Comparison of ENCODE assay signal across 8 cellular contexts in the genomic region with DNA sequence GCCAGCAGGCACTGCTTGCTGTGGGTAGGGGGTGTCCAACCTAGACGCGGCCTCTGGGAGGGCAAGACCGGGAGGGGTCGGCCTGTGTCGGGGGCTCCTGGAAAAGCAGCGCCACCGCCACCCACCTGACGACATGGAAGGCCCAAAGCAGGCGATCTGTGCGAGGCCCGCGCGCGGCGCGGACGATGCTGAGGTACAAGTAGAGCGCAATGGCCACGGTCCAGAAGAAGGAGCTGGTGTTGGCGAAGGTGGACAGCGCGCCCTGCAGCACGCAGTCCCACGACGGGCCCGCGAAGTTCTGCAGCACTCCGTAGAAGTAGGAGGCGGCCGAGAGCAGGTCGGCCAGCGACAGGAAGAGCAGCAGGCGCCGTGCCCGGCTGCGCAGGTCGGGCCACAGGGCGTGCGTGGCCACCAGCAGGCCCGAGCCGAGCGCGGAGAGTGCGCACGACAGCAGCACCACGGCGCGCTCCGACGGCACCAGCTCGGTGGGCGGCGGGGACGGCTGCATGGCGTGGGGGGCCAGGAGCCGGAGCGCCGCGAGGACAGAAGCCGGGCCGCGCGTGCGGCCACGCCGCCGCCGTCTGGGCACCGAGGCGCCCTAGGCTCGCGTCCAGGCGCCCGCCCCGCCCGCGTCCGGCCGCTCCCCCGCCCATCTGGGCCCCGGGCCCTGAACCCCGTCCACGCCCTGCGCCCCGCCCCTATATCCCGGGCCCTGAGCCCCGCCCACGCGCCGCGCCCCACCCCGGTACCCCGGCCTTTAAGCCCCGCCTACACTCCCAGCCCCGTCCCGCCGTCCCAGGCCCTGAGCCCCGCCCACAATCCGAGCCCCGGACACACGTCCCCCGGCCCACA. TPM values are rescaled to one million over a fixed set of nuclear protein-coding genes. Genes with fewer than 3 reads are reported as not detected.
A peak's percentile ranks its signal among the peaks of the same experiment; 100 is the strongest.
DNase-seq lines count a peak whose midpoint lies in the region; ATAC-seq and TF ChIP-seq lines count a peak whose summit lies in the region.

A gene with protein sequence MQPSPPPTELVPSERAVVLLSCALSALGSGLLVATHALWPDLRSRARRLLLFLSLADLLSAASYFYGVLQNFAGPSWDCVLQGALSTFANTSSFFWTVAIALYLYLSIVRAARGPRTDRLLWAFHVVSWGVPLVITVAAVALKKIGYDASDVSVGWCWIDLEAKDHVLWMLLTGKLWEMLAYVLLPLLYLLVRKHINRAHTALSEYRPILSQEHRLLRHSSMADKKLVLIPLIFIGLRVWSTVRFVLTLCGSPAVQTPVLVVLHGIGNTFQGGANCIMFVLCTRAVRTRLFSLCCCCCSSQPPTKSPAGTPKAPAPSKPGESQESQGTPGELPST (minus strand): TSS at position 583 of the 852 bp plus-strand sequence. CDS start 75 bp downstream, at position 508.

- H3K4me3 ChIP-seq in left lung: peak within 1 kb of the TSS; percentile 68 to 71

- intact Hi-C loops in left lung (cut with DNase I): no loop called here

- H3K36me3 ChIP-seq in left lung: no peaks in the 10 kb centered on the region

- H3K9me3 ChIP-seq in left lung: no peaks in the 10 kb centered on the region

- H3K4me1 ChIP-seq in left lung: peaks cover 3 to 55% of the 10 kb centered on the region in 2 donors

- DNase-seq in HCEC 1CT (peak; percentile 82), MV-4-11 (lab: John Stamatoyannopoulos, UW) (peak; percentile 11), left lung (peak; percentile 95 to 99), foreskin melanocyte (no peak)
- DNase-seq in activated CD4-positive, alpha-beta T cell treated with anti-CD3 and anti-CD28 coated beads for 4 hours: peak; percentile 78 to 90
- peak; percentile 74 for DNase-seq in stimulated activated CD4-positive, alpha-beta T cell treated with anti-CD3 and anti-CD28 coated beads, Interleukin-4, amount 100 ng/mL, for 24 hours

- peak; percentile 93 for ATAC-seq in left lung

- no peak for TF ChIP-seq CTCF in left lung (IDR thresholded peaks at IDR 0.05)

- H3K27ac ChIP-seq in cingulate gyrus (ENCODE audit: low read depth, low read length) (peak within 1 kb of the TSS; percentile 29), left lung (peak within 1 kb of the TSS; percentile 83 to 91)

- peak; percentile 27 for TF ChIP-seq POLR2A in GM10847 (IDR thresholded peaks at IDR 0.05; ENCODE audit: extremely low read depth, insufficient read length)

- no peaks in the 10 kb centered on the region for H3K27me3 ChIP-seq in left lung

RNA-seq across cellular contexts. Expression of the gene that starts here (rescaled TPM):
- total RNA-seq in left lung: 10 to 100 TPM; 18.8 to 23.0 TPM
